In genomic region chr7:135162382-135163001, GRCh38 we compare ENCODE assay signal across 18 cellular contexts. TPM values are rescaled to one million over a fixed set of nuclear protein-coding genes. Genes with fewer than 3 reads are reported as not detected.
DNase-seq lines count a peak whose midpoint lies in the region; ATAC-seq and TF ChIP-seq lines count a peak whose summit lies in the region.
"Had no signal": no experiment of that assay in that cellular context is flagged by ENCODE, and none has a peak within 500 bp of the region (broad histone marks: within the 10 kb centered on the region; RNA-seq: fewer than 3 reads in every experiment).

No MANE protein-coding gene starts in this region.

- peaks cover 5% of the 10 kb centered on the region for H3K9me3 Mint-ChIP-seq in activated T-helper 17 cell treated with anti-CD3 and anti-CD28 coated beads, Interleukin-2, amount 50 U/mL, for 72 hours

- H3K36me3 Mint-ChIP-seq in activated T-helper 17 cell treated with anti-CD3 and anti-CD28 coated beads, Interleukin-2, amount 50 U/mL, for 72 hours (ENCODE audit: low read depth), result peaks cover 78% of the 10 kb centered on the region

- no peak for ATAC-seq in activated T-helper 17 cell treated with anti-CD3 and anti-CD28 coated beads, Interleukin-2, amount 50 U/mL, for 72 hours (replicated peaks)
- ATAC-seq in lower lobe of right lung, result no peak
- no peak for ATAC-seq in upper lobe of left lung (ENCODE audit: low FRiP score in 2 of 2)
- ATAC-seq: activated CD4-positive, CD25-positive, alpha-beta regulatory T cell treated with anti-CD3 and anti-CD28 coated beads, Interleukin-2, amount 50 U/mL, for 24 hours had no signal

- peaks cover 85% of the 10 kb centered on the region for H3K4me1 ChIP-seq in left ventricle myocardium inferior
- H3K4me1 ChIP-seq in lower lobe of right lung, result peaks cover 90% of the 10 kb centered on the region
- peaks cover 77 to 88% (median 81%) of the 10 kb centered on the region in 4 donors for H3K4me1 ChIP-seq in upper lobe of left lung

- no peak overlapping the region for H3K4me3 ChIP-seq in left ventricle myocardium inferior
- H3K4me3 ChIP-seq in lower lobe of right lung, result no peak overlapping the region
- H3K4me3 ChIP-seq in upper lobe of left lung, result no peak overlapping the region
- H3K4me3 ChIP-seq: sigmoid colon, SJCRH30 had no signal

- H3K9me3 ChIP-seq in left ventricle myocardium inferior (replicated peaks) (no peaks in the 10 kb centered on the region), lower lobe of right lung (no peaks in the 10 kb centered on the region), upper lobe of left lung (no peaks in the 10 kb centered on the region)
- H3K9me3 ChIP-seq: sigmoid colon, SJCRH30 had no signal

- no peak for TF ChIP-seq POLR2A in upper lobe of left lung (IDR thresholded peaks at IDR 0.05)

- peaks cover 28% of the 10 kb centered on the region for H3K36me3 ChIP-seq in left ventricle myocardium inferior
- peaks cover 42% of the 10 kb centered on the region for H3K36me3 ChIP-seq in lower lobe of right lung
- peaks cover 0 to 42% (median 27%) of the 10 kb centered on the region in 4 donors for H3K36me3 ChIP-seq in upper lobe of left lung

- H3K27me3 ChIP-seq in left ventricle myocardium inferior (ENCODE audit: low read depth), result no peaks in the 10 kb centered on the region
- H3K27me3 ChIP-seq in lower lobe of right lung (ENCODE audit: low read depth), result no peaks in the 10 kb centered on the region
- no peaks in the 10 kb centered on the region for H3K27me3 ChIP-seq in upper lobe of left lung
- H3K27me3 ChIP-seq: sigmoid colon, SJCRH30 had no signal

- 95 to 100% methylated on average over 2 of the region's 2 CpGs for WGBS in upper lobe of left lung, 2 donors

- no peak for TF ChIP-seq EP300 in upper lobe of left lung (IDR thresholded peaks at IDR 0.05)

- H3K4me3 Mint-ChIP-seq in activated T-helper 17 cell treated with anti-CD3 and anti-CD28 coated beads, Interleukin-2, amount 50 U/mL, for 72 hours, result no peak overlapping the region

- TF ChIP-seq CTCF in left ventricle myocardium inferior (IDR thresholded peaks at IDR 0.05; ENCODE audit: borderline replicate concordance) (no peak), lower lobe of right lung (IDR thresholded peaks at IDR 0.05) (no peak), upper lobe of left lung (IDR thresholded peaks at IDR 0.05) (no peak)

- intact Hi-C loops in left ventricle myocardium inferior (cut with micrococcal nuclease) (no loop called here), cardiac septum (cut with DNase I) (no loop called here), lower lobe of right lung (cut with DNase I) (no loop called here)

- DNase-seq in left ventricle myocardium inferior (no peak), cardiac septum (ENCODE audit: low spot score) (no peak), lower lobe of right lung (no peak), upper lobe of left lung (no peak), GF-D8 (lab: John Stamatoyannopoulos, UW) (no peak), iPS-NIHi7 (ENCODE audit: extremely low spot score) (no peak), anterior cingulate cortex (lab: John Stamatoyannopoulos, UW) (no peak)
- DNase-seq: effector memory CD4-positive, alpha-beta T cell; hypothalamus; kidney glomerular epithelial cell; NCI-H526 treated with DMSO at 0.1 percent for 48 hours; occipital lobe; sigmoid colon; SJCRH30; stimulated activated CD4-positive, alpha-beta T cell treated with anti-CD3 and anti-CD28 coated beads, Interleukin-2, amount 100 ng/mL, for 24 hours had no signal

- H3K27ac Mint-ChIP-seq in activated T-helper 17 cell treated with anti-CD3 and anti-CD28 coated beads, Interleukin-2, amount 50 U/mL, for 72 hours, result peak overlapping the region; percentile 91

- no peaks in the 10 kb centered on the region for H3K27me3 Mint-ChIP-seq in activated T-helper 17 cell treated with anti-CD3 and anti-CD28 coated beads, Interleukin-2, amount 50 U/mL, for 72 hours

- H3K27ac ChIP-seq in left ventricle myocardium inferior (replicated peaks) (peak overlapping the region; percentile 88), lower lobe of right lung (peak overlapping the region; percentile 65), upper lobe of left lung (peak overlapping the region in 3 of 4 donors; percentile 80 to 98 (median 81))
- H3K27ac ChIP-seq: SJCRH30 had no signal

- H3K4me1 Mint-ChIP-seq in activated T-helper 17 cell treated with anti-CD3 and anti-CD28 coated beads, Interleukin-2, amount 50 U/mL, for 72 hours, result peaks cover 25% of the 10 kb centered on the region

RNA-seq across cellular contexts. Expression of gene CYREN, which starts 8.0 kb away (rescaled TPM):
- total RNA-seq in left ventricle myocardium inferior (29.8 TPM), cardiac septum (24.0 TPM), lower lobe of right lung (39.6 TPM), upper lobe of left lung (100 to 1,000 TPM in 1 of 6 donors, 10 to 100 TPM in 5; 27.3 to 119 (median 40.4) TPM)
- total RNA-seq in activated T-helper 17 cell treated with anti-CD3 and anti-CD28 coated beads, Interleukin-2, amount 50 U/mL, for 72 hours, result 10 to 100 TPM; 26.9 to 30.5 TPM

RNA-seq across cellular contexts. Expression of gene TMEM140, which starts 14.6 kb away (rescaled TPM):
- total RNA-seq in left ventricle myocardium inferior (23.3 TPM), cardiac septum (15.2 TPM), lower lobe of right lung (39.3 TPM), upper lobe of left lung (10 to 100 TPM; 25.2 to 59.2 (median 32.4) TPM)
- total RNA-seq in activated T-helper 17 cell treated with anti-CD3 and anti-CD28 coated beads, Interleukin-2, amount 50 U/mL, for 72 hours, result 10 to 100 TPM; 11.7 to 16.6 TPM
- total RNA-seq: G401 had no signal

RNA-seq across cellular contexts. Expression of gene WDR91, which starts 48.8 kb away (rescaled TPM):
- total RNA-seq in left ventricle myocardium inferior (5.4 TPM), cardiac septum (5.2 TPM), lower lobe of right lung (27.1 TPM), upper lobe of left lung (100 to 1,000 TPM in 1 of 6 donors, 10 to 100 TPM in 5; 19.0 to 180 (median 27.5) TPM)
- total RNA-seq in activated T-helper 17 cell treated with anti-CD3 and anti-CD28 coated beads, Interleukin-2, amount 50 U/mL, for 72 hours, result 1 to 10 TPM; 7.8 to 8.6 TPM
